8 cellular contexts compared by ENCODE assay signal in genomic region chr2:162343492-162343823, GRCh38. TPM values are rescaled to one million over a fixed set of nuclear protein-coding genes. Genes with fewer than 3 reads are reported as not detected.
DNase-seq lines count a peak whose midpoint lies in the region; ATAC-seq and TF ChIP-seq lines count a peak whose summit lies in the region.

No MANE protein-coding gene starts in this region.

- no peaks in the 10 kb centered on the region; the same call in 1 of the 2 replicates for H3K79me2 ChIP-seq in OCI-LY1 (ENCODE audit: insufficient read depth, low read length)

- peak; percentile 1 for ATAC-seq in GM18511 (IDR thresholded peaks at IDR 0.05; ENCODE audit: unreplicated experiment)
- no peak for ATAC-seq in psoas muscle
- no peak for ATAC-seq in GM19395 (IDR thresholded peaks at IDR 0.05; ENCODE audit: unreplicated experiment)
- ATAC-seq in mucosa of descending colon = no peak

- DNase-seq in psoas muscle = no peak
- DNase-seq in mesenteric fat pad (ENCODE audit: low spot score) = no peak
- DNase-seq in GM10266 (ENCODE audit: extremely low spot score) = no peak
- DNase-seq in mucosa of descending colon = no peak

- H3K27me3 ChIP-seq in OCI-LY1 (ENCODE audit: insufficient read depth, low read length) = no peaks in the 10 kb centered on the region
- H3K27me3 ChIP-seq in esophagus (ENCODE audit: control insufficient read depth in 1 of 2, insufficient read depth in 2 of 2, low read length in 2 of 2) = no peaks in the 10 kb centered on the region
- H3K27me3 ChIP-seq in psoas muscle (ENCODE audit: insufficient read depth in 3 of 3, low read length in 2 of 3) = no peaks in the 10 kb centered on the region

- intact Hi-C loops in psoas muscle (cut with DNase I) (no loop called here), mucosa of descending colon (cut with DNase I, micrococcal nuclease) (no loop called here)

- H4K20me1 ChIP-seq in OCI-LY1 (ENCODE audit: insufficient read depth, low read length) = no peaks in the 10 kb centered on the region

- TF ChIP-seq CTCF in OCI-LY1 (IDR thresholded peaks at IDR 0.05; ENCODE audit: low read length) = no peak
- no peak for TF ChIP-seq CTCF in psoas muscle (IDR thresholded peaks at IDR 0.05)
- no peak for TF ChIP-seq CTCF in GM10266 (IDR thresholded peaks at IDR 0.05; ENCODE audit: control insufficient read depth, insufficient read depth, low read depth, missing control alignments)
- no peak for TF ChIP-seq CTCF in mucosa of descending colon (IDR thresholded peaks at IDR 0.05)

- no peak overlapping the region for H3K27ac ChIP-seq in OCI-LY1 (ENCODE audit: low read depth, low read length, poor library complexity, severe bottlenecking)
- H3K27ac ChIP-seq in esophagus (ENCODE audit: low read depth in 2 of 2, low read length in 1 of 2) = no peak overlapping the region
- no peak overlapping the region for H3K27ac ChIP-seq in psoas muscle

- H3K4me2 ChIP-seq in OCI-LY1 (ENCODE audit: low read length) = peak overlapping the region; percentile 82

- H3K9me3 ChIP-seq in OCI-LY1 (ENCODE audit: low read length) = no peaks in the 10 kb centered on the region
- H3K9me3 ChIP-seq in esophagus (ENCODE audit: control insufficient read depth in 2 of 2, insufficient read depth in 1 of 2, low read depth in 1 of 2, low read length in 1 of 2) = no peaks in the 10 kb centered on the region
- H3K9me3 ChIP-seq in psoas muscle = no peaks in the 10 kb centered on the region
- no peaks in the 10 kb centered on the region for H3K9me3 ChIP-seq in mucosa of descending colon

- peak overlapping the region; percentile 98 for H2AFZ ChIP-seq in OCI-LY1 (ENCODE audit: low read length)

- no peaks in the 10 kb centered on the region for H3K9me2 ChIP-seq in OCI-LY1 (ENCODE audit: low read depth, low read length)

- H3K4me3 ChIP-seq in OCI-LY1 (ENCODE audit: low read depth, low read length, poor library complexity, severe bottlenecking) = peak overlapping the region; percentile 86
- peak overlapping the region; percentile 78 to 93 for H3K4me3 ChIP-seq in esophagus (ENCODE audit: low read depth in 1 of 2, low read length in 2 of 2)
- H3K4me3 ChIP-seq in psoas muscle = peak overlapping the region; percentile 79
- no peak overlapping the region for H3K4me3 ChIP-seq in mucosa of descending colon

- no peaks in the 10 kb centered on the region for H3F3A ChIP-seq in OCI-LY1 (ENCODE audit: insufficient read depth, low read length)

- peaks cover 23% of the 10 kb centered on the region for H3K4me1 ChIP-seq in OCI-LY1 (ENCODE audit: insufficient read depth, low read length, severe bottlenecking)
- no peaks in the 10 kb centered on the region for H3K4me1 ChIP-seq in esophagus (ENCODE audit: control insufficient read depth in 2 of 2, insufficient read depth in 2 of 2, low read length in 1 of 2)
- H3K4me1 ChIP-seq in psoas muscle = peaks cover 4% of the 10 kb centered on the region
- no peaks in the 10 kb centered on the region for H3K4me1 ChIP-seq in mucosa of descending colon (ENCODE audit: low read depth)

- peak overlapping the region; percentile 45; the same call in 1 of the 2 replicates for H3K9ac ChIP-seq in OCI-LY1 (ENCODE audit: low read length)

- 47 to 53% methylated on average over 4 of the region's 4 CpGs for WGBS in esophagus, 2 donors
- 47 to 50% (median 49%) methylated on average over 4 of the region's 4 CpGs for WGBS in psoas muscle, 3 donors

- no peaks in the 10 kb centered on the region for H3K36me3 ChIP-seq in OCI-LY1 (ENCODE audit: insufficient read depth, low read length)
- H3K36me3 ChIP-seq in esophagus (ENCODE audit: control insufficient read depth in 2 of 2, insufficient read depth in 2 of 2, low read length in 1 of 2) = no peaks in the 10 kb centered on the region
- no peaks in the 10 kb centered on the region for H3K36me3 ChIP-seq in psoas muscle (ENCODE audit: insufficient read depth in 1 of 2, low read depth in 1 of 2)
- no peaks in the 10 kb centered on the region for H3K36me3 ChIP-seq in mucosa of descending colon (ENCODE audit: low read depth)

RNA-seq across cellular contexts. Expression of gene GCA, which starts 0.5 kb away (rescaled TPM):
- polyA plus RNA-seq in esophagus (1 to 10 TPM; 6.5 to 7.1 TPM), psoas muscle (1 to 10 TPM; 1.6 to 3.6 (median 2.4) TPM)
- total RNA-seq in psoas muscle (1 to 10 TPM; 3.6 to 5.2 (median 4.4) TPM), mesenteric fat pad (50.8 TPM), mucosa of descending colon (10 to 100 TPM; 14.1 to 32.8 (median 29.1) TPM)

RNA-seq across cellular contexts. Expression of gene IFIH1, which starts 25.0 kb away (rescaled TPM):
- polyA plus RNA-seq in esophagus = 1 to 10 TPM; 5.3 to 7.2 TPM
- total RNA-seq in psoas muscle = 1 to 10 TPM; 1.3 to 3.6 (median 2.6) TPM
- polyA plus RNA-seq in psoas muscle = 1 to 10 TPM in 2 of 3 donors, under 1 TPM in 1; 0.98 to 1.8 (median 1.5) TPM
- total RNA-seq in mesenteric fat pad = 13.9 TPM
- total RNA-seq in mucosa of descending colon = 10 to 100 TPM; 15.1 to 20.9 (median 18.3) TPM
